Comparison of ENCODE assay signal across 10 cellular contexts in the genomic region with DNA sequence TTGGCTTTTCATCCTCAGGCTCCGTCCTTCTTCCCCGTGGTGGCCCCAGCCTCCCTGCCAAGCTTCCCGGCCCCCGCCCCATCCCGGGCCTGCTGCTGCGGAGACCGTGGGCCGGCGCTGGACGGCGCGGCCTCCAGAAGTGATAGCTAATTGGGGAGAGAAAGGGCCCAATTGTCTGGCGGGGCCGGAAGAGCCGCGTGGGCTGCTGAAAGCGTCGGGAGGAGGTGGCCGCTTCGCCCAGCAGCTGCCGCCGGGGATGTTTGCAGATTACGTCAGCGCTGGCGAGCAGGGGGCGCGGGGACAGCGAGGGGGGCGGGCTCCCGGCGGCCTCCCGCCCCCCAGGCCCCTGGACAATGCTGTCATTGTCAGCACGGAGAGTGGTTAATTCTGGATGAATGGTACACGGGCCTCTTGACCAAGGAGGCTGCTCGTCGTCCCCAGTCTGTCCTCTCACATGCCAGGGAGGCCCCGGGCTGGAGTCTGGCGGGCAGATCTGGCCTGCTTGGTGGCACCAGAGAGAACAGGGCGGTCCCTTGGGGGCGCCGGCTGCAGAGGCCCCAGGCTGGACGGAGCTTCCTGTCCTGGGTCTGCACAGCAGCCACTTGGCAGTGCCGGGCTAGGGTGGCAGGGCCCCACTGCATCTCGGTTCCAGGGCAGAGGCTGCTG. TPM values are rescaled to one million over a fixed set of nuclear protein-coding genes. Genes with fewer than 3 reads are reported as not detected.
DNase-seq lines count a peak whose midpoint lies in the region; ATAC-seq and TF ChIP-seq lines count a peak whose summit lies in the region.
"Had no signal": no experiment of that assay in that cellular context is flagged by ENCODE, and none has a peak within 500 bp of the region (broad histone marks: within the 10 kb centered on the region; RNA-seq: fewer than 3 reads in every experiment).

No MANE protein-coding gene starts in this region.

- CTCF ChIA-PET in WTC11 (lab: Charles Lee): interaction anchor here (1.3 to 2.0 kb wide), 2 partner anchors 9 to 26 kb away, joined by 3 to 12 read pairs; no protein-coding TSS in a partner anchor

- TF ChIP-seq POLR2A in GM18526 (IDR thresholded peaks at IDR 0.05; ENCODE audit: extremely low read depth, insufficient read length) (peak; percentile 6), spleen (IDR thresholded peaks at IDR 0.05) (no peak)

- peak overlapping the region in 6 of 8 donors; percentile 34 to 60 (median 53) for H3K27ac ChIP-seq in spleen

- no peaks in the 10 kb centered on the region for H3K9me3 Mint-ChIP-seq in WTC11
- H3K9me3 Mint-ChIP-seq in activated T-cell treated with anti-CD3 and anti-CD28 coated beads, Interleukin-2, amount 50 U/mL, for 4 hours: no peaks in the 10 kb centered on the region
- H3K9me3 Mint-ChIP-seq: central memory CD8-positive, alpha-beta T cell had no signal

- no peaks in the 10 kb centered on the region for H3K36me3 ChIP-seq in spleen

- WGBS in spleen, 5 donors: 20 to 48% (median 32%) methylated on average over 17 to 44 of the region's 44 CpGs

- POLR2A ChIA-PET in WTC11 (lab: Charles Lee): no interaction called here

- intact Hi-C loops in spleen (cut with DNase I; ENCODE audit: low total_unique reads): no loop called here

- peaks cover 0 to 25% (median 4%) of the 10 kb centered on the region in 7 donors for H3K27me3 ChIP-seq in spleen (replicated peaks in 1 of 7)

- no peaks in the 10 kb centered on the region for H3K36me3 Mint-ChIP-seq in WTC11
- no peaks in the 10 kb centered on the region for H3K36me3 Mint-ChIP-seq in activated T-cell treated with anti-CD3 and anti-CD28 coated beads, Interleukin-2, amount 50 U/mL, for 4 hours (ENCODE audit: insufficient read depth)

- TF ChIP-seq CTCF in WTC11 (IDR thresholded peaks at IDR 0.05) (no peak), spleen (IDR thresholded peaks at IDR 0.05 in 8 of 11, conservative IDR thresholded peaks at IDR 0.05 in 3 of 11) (no peak)

- H3K4me3 ChIP-seq in spleen: no peak overlapping the region

- no peaks in the 10 kb centered on the region for H3K27me3 Mint-ChIP-seq in WTC11 (ENCODE audit: low read depth)
- H3K27me3 Mint-ChIP-seq in activated T-cell treated with anti-CD3 and anti-CD28 coated beads, Interleukin-2, amount 50 U/mL, for 4 hours (ENCODE audit: low read depth): no peaks in the 10 kb centered on the region

- ATAC-seq in WTC11: no peak
- ATAC-seq in GM18870 (IDR thresholded peaks at IDR 0.05; ENCODE audit: unreplicated experiment): no peak
- no peak for ATAC-seq in activated T-cell treated with anti-CD3 and anti-CD28 coated beads, Interleukin-2, amount 50 U/mL, for 4 hours
- ATAC-seq: Panc1 had no signal

- no peak for DNase-seq in WTC11 (ENCODE audit: low spot score)
- DNase-seq in hepatic stellate cell (ENCODE audit: low spot score): peak; percentile 72
- DNase-seq in spleen: peak; percentile 66
- DNase-seq in activated CD4-positive, alpha-beta T cell treated with anti-CD3 and anti-CD28 coated beads, Interleukin-2, amount 50 U/mL, for 1 hour: no peak
- DNase-seq in HUDEP-2 (lab: John Stamatoyannopoulos, UW; ENCODE audit: unreplicated experiment in 76 of 76): no peak
- no peak for DNase-seq in activated T-cell treated with anti-CD3 and anti-CD28 coated beads, Interleukin-2, amount 50 U/mL, for 4 hours

- no peak overlapping the region for H3K4me3 Mint-ChIP-seq in WTC11
- H3K4me3 Mint-ChIP-seq in activated T-cell treated with anti-CD3 and anti-CD28 coated beads, Interleukin-2, amount 50 U/mL, for 4 hours: no peak overlapping the region
- H3K4me3 Mint-ChIP-seq: central memory CD8-positive, alpha-beta T cell had no signal

- H3K9me3 ChIP-seq in spleen: no peaks in the 10 kb centered on the region

- peaks cover 13% of the 10 kb centered on the region for H3K4me1 Mint-ChIP-seq in WTC11
- H3K4me1 Mint-ChIP-seq in activated T-cell treated with anti-CD3 and anti-CD28 coated beads, Interleukin-2, amount 50 U/mL, for 4 hours (ENCODE audit: low read depth): peaks cover 10% of the 10 kb centered on the region
- H3K4me1 Mint-ChIP-seq: central memory CD8-positive, alpha-beta T cell had no signal

- H3K4me1 ChIP-seq in spleen: peaks cover 0 to 40% (median 19%) of the 10 kb centered on the region in 6 donors

- no peak overlapping the region for H3K27ac Mint-ChIP-seq in WTC11

TF ChIP-seq in WTC11, 78 proteins besides CTCF, POLR2A, EP300 and RAD21:
- no peak for TF ChIP-seq NFYB (CRISPR knock-in tag; conservative IDR thresholded peaks at IDR 0.05; ENCODE audit: low read depth)
- peak; percentile 84 for TF ChIP-seq GABPB1 (CRISPR knock-in tag; IDR thresholded peaks at IDR 0.05)
- TF ChIP-seq MXD4 (CRISPR knock-in tag; IDR thresholded peaks at IDR 0.05; ENCODE audit: borderline replicate concordance): no peak
- no peak for TF ChIP-seq ZNF219 (CRISPR knock-in tag; IDR thresholded peaks at IDR 0.05; ENCODE audit: borderline replicate concordance)
TF ChIP-seq in WTC11: peak in this region for 1.

RNA-seq across cellular contexts. Expression of gene SMIM38, which starts 1.6 kb away (rescaled TPM):
- total RNA-seq in WTC11 (2021): 0.39 to 1.4 TPM (median 0.98 TPM) in 3 replicates
- 1 to 10 TPM in 4 of 7 donors, under 1 TPM in 3; 0.44 to 2.0 (median 1.1) TPM for total RNA-seq in spleen
- under 1 TPM; 0.02 to 0.29 (median 0.05) TPM for polyA plus RNA-seq in spleen
- under 1 TPM; 0.10 to 0.18 (median 0.16) TPM for total RNA-seq in activated T-cell treated with anti-CD3 and anti-CD28 coated beads, Interleukin-2, amount 50 U/mL, for 4 hours

Comparison
In these comparisons a context has a peak if more than half of its experiments do, and no peak if none do; other contexts are left out.
1. DNase-seq: peak in hepatic stellate cell (single experiment) and spleen (single experiment); none in WTC11 (single experiment), activated CD4-positive, alpha-beta T cell treated with anti-CD3 and anti-CD28 coated beads, Interleukin-2, amount 50 U/mL, for 1 hour (single experiment), HUDEP-2 (0 of 76) and activated T-cell treated with anti-CD3 and anti-CD28 coated beads, Interleukin-2, amount 50 U/mL, for 4 hours (single experiment).